Comparison of ENCODE assay signal across 8 cellular contexts in genomic region chr4:159048166-159048886, GRCh38. TPM values are rescaled to one million over a fixed set of nuclear protein-coding genes. Genes with fewer than 3 reads are reported as not detected.
DNase-seq lines count a peak whose midpoint lies in the region; ATAC-seq and TF ChIP-seq lines count a peak whose summit lies in the region.

No MANE protein-coding gene starts in this region.

- no peak for TF ChIP-seq CTCF in fibroblast of villous mesenchyme (IDR thresholded peaks at IDR 0.05; ENCODE audit: insufficient read depth, low read depth, low read length)

- ATAC-seq in HG03457 (IDR thresholded peaks at IDR 0.05; ENCODE audit: unreplicated experiment), result no peak
- ATAC-seq in GM18858 (IDR thresholded peaks at IDR 0.05; ENCODE audit: unreplicated experiment), result no peak

- H3K4me3 ChIP-seq in fibroblast of villous mesenchyme (ENCODE audit: low read depth, low read length), result peak overlapping the region; percentile 35

- DNase-seq in DMS153 treated with DMSO at 0.1 percent for 48 hours (lab: John Stamatoyannopoulos, UW; ENCODE audit: unreplicated experiment) (peak; percentile 70), RPMI7951 (ENCODE audit: low read depth) (peak; percentile 57), fibroblast of villous mesenchyme (ENCODE audit: low read depth) (peak; percentile 79), occipital lobe (lab: John Stamatoyannopoulos, UW) (peak; percentile 50), H4 (ENCODE audit: low spot score) (no peak)
- DNase-seq in activated naive CD4-positive, alpha-beta T cell treated with anti-CD3 and anti-CD28 coated beads, Interleukin-2, amount 50 U/mL, for 16 hours, result no peak

RNA-seq across cellular contexts. Expression of gene RAPGEF2, which starts 54.6 kb away (rescaled TPM):
- 12.7 and 12.9 TPM in 2 replicates for total RNA-seq in RPMI7951 (2014; rRNA removed; shearing (Covaris generic))
- total RNA-seq in fibroblast of villous mesenchyme, result 43.5 and 47.1 TPM in 2 replicates
- total RNA-seq in occipital lobe, result 251 TPM
- 15.9 and 17.5 TPM in 2 replicates for total RNA-seq in H4 (2014; rRNA removed; shearing (Covaris generic))

Comparison
In these comparisons a context has a peak if more than half of its experiments do, and no peak if none do; other contexts are left out.
1. DNase-seq: peak in DMS153 treated with DMSO at 0.1 percent for 48 hours (single experiment), RPMI7951 (single experiment), fibroblast of villous mesenchyme (single experiment) and occipital lobe (single experiment); none in H4 (single experiment) and activated naive CD4-positive, alpha-beta T cell treated with anti-CD3 and anti-CD28 coated beads, Interleukin-2, amount 50 U/mL, for 16 hours (single experiment).